ENCODE assay signal across 8 cellular contexts in genomic region chr19:13847033-13847899, GRCh38. TPM values are rescaled to one million over a fixed set of nuclear protein-coding genes. Genes with fewer than 3 reads are reported as not detected.
DNase-seq lines count a peak whose midpoint lies in the region; ATAC-seq and TF ChIP-seq lines count a peak whose summit lies in the region.

No MANE protein-coding gene starts in this region.

- CTCF ChIA-PET in AG04450 (lab: Charles Lee) = interaction anchor here (0.7 to 1.1 kb wide), 3 partner anchors 15 to 472 kb away, joined by 4 to 8 read pairs (median 5); no protein-coding TSS in a partner anchor
- CTCF ChIA-PET in activated CD4-positive, alpha-beta memory T cell treated with anti-CD3 and anti-CD28 coated beads for 36 hours (lab: Charles Lee) = interaction anchor here (0.6 to 4.6 kb wide), 8 partner anchors 8 to 560 kb away, joined by 3 to 39 read pairs (median 4); partner anchors contain the start of gene ASF1B

- H3K4me1 ChIP-seq in lung (ENCODE audit: control insufficient read depth in 2 of 2, insufficient read depth in 2 of 2, low read length in 2 of 2) = peaks cover 4 to 33% of the 10 kb centered on the region in 2 donors

- H3K27me3 Mint-ChIP-seq in activated CD4-positive, alpha-beta memory T cell treated with anti-CD3 and anti-CD28 coated beads for 36 hours = no peaks in the 10 kb centered on the region

- peak; percentile 82 for DNase-seq in AG04450 (ENCODE audit: low read depth, low spot score)
- DNase-seq in NCI-H748 treated with DMSO at 0.1 percent for 48 hours (lab: John Stamatoyannopoulos, UW) = peak; percentile 55
- DNase-seq in activated CD4-positive, alpha-beta memory T cell treated with anti-CD3 and anti-CD28 coated beads for 36 hours = peak; percentile 94
- DNase-seq in ecto neural progenitor cell (ENCODE audit: low spot score) = peak; percentile 96
- DNase-seq in lung (ENCODE audit: low spot score) = peak; percentile 89
- peak; percentile 70 to 87 (median 76) for DNase-seq in stimulated activated CD4-positive, alpha-beta T cell treated with anti-CD3 and anti-CD28 coated beads, TNF-alpha, amount 100 ng/mL, for 24 hours (ENCODE audit: low read depth in 3 of 3)

- H3K36me3 Mint-ChIP-seq in activated CD4-positive, alpha-beta memory T cell treated with anti-CD3 and anti-CD28 coated beads for 36 hours = no peaks in the 10 kb centered on the region

- H3K36me3 ChIP-seq in lung (ENCODE audit: control insufficient read depth in 2 of 2, insufficient read depth in 2 of 2, low read length in 2 of 2) = no peaks in the 10 kb centered on the region

- intact Hi-C loops in activated CD4-positive, alpha-beta memory T cell treated with anti-CD3 and anti-CD28 coated beads for 36 hours (cut with micrococcal nuclease) = loop anchor here (1.0 to 10.0 kb wide), 4 partner anchors 8 to 1055 kb away; partner anchors contain the start of genes JUNB and TECR

- peak overlapping the region; percentile 97 for H3K27ac Mint-ChIP-seq in activated CD4-positive, alpha-beta memory T cell treated with anti-CD3 and anti-CD28 coated beads for 36 hours

- no peaks in the 10 kb centered on the region for H3K9me3 Mint-ChIP-seq in activated CD4-positive, alpha-beta memory T cell treated with anti-CD3 and anti-CD28 coated beads for 36 hours

- H3K9me3 ChIP-seq in AG04450 (ENCODE audit: control insufficient read depth, insufficient read depth, low read length) (no peaks in the 10 kb centered on the region), lung (ENCODE audit: control insufficient read depth in 2 of 2, insufficient read depth in 1 of 2, low read length in 1 of 2) (no peaks in the 10 kb centered on the region)

- H3K27ac ChIP-seq in AG04450 (ENCODE audit: low read depth, low read length) (peak overlapping the region; percentile 100), lung (ENCODE audit: low read depth in 1 of 2, low read length in 1 of 2) (peak overlapping the region; percentile 100)

- H3K27me3 ChIP-seq in AG04450 (ENCODE audit: control insufficient read depth, insufficient read depth, low read length) = no peaks in the 10 kb centered on the region
- H3K27me3 ChIP-seq in lung (ENCODE audit: control insufficient read depth, insufficient read depth) = no peaks in the 10 kb centered on the region

- H3K4me1 Mint-ChIP-seq in activated CD4-positive, alpha-beta memory T cell treated with anti-CD3 and anti-CD28 coated beads for 36 hours (ENCODE audit: low read depth) = peaks cover 57% of the 10 kb centered on the region

- ATAC-seq in GM18873 (IDR thresholded peaks at IDR 0.05; ENCODE audit: low FRiP score, unreplicated experiment) (peak; percentile 12), HG03354 (IDR thresholded peaks at IDR 0.05; ENCODE audit: poor library complexity, severe bottlenecking, unreplicated experiment) (peak; percentile 32), lung (ENCODE audit: insufficient read depth, low FRiP score) (peak; percentile 49)

- 1% methylated on average over 42 to 46 of the region's 46 CpGs for WGBS in lung, 2 donors

- H3K4me3 ChIP-seq in AG04450 (ENCODE audit: low read depth, low read length) = peak overlapping the region; percentile 58
- H3K4me3 ChIP-seq in lung = peak overlapping the region; percentile 38

- POLR2A ChIA-PET in AG04450 (lab: Yijun Ruan, JAX) = interaction anchor here (1.0 to 3.0 kb wide), 5 partner anchors 8 to 18 kb away, joined by 3 to 8 read pairs (median 7); no protein-coding TSS in a partner anchor
- POLR2A ChIA-PET in activated CD4-positive, alpha-beta memory T cell treated with anti-CD3 and anti-CD28 coated beads for 36 hours (lab: Charles Lee) = interaction anchor here (0.6 to 6.6 kb wide), 18 partner anchors 9 to 1056 kb away, joined by 3 to 80 read pairs (median 4); partner anchors contain the start of genes ADGRE5, C19orf53, JUNB and MRI1

- peak overlapping the region; percentile 78 for H3K4me3 Mint-ChIP-seq in activated CD4-positive, alpha-beta memory T cell treated with anti-CD3 and anti-CD28 coated beads for 36 hours

- no peak for TF ChIP-seq CTCF in AG04450 (IDR thresholded peaks at IDR 0.05; ENCODE audit: low read depth, low read length)
- TF ChIP-seq CTCF in lung (IDR thresholded peaks at IDR 0.05; ENCODE audit: control extremely low read depth, extremely low read depth) = peak; percentile 26

RNA-seq across cellular contexts. Expression of gene NANOS3, which starts 29.7 kb away (rescaled TPM):
- polyA plus RNA-seq in AG04450 (2011; rRNA removed) (0.36 and 0.37 TPM in 2 replicates), lung (under 1 TPM; 0.81 to 0.82 TPM)
- polyA minus RNA-seq in AG04450 (2011; rRNA and poly(A)+ RNA removed) = not detected in 2 replicates
- 1 to 10 TPM; 1.1 to 2.7 TPM for total RNA-seq in activated CD4-positive, alpha-beta memory T cell treated with anti-CD3 and anti-CD28 coated beads for 36 hours
- 1 to 10 TPM in 1 of 2 donors, not detected in 1; 1.5 TPM for total RNA-seq in lung

RNA-seq across cellular contexts. Expression of gene ZSWIM4, which starts 52.0 kb away (rescaled TPM):
- polyA plus RNA-seq in AG04450 (2011; rRNA removed) (2.3 and 3.4 TPM in 2 replicates), lung (10 to 100 TPM in 1 of 2 donors, 1 to 10 TPM in 1; 3.7 to 10.0 TPM)
- polyA minus RNA-seq in AG04450 (2011; rRNA and poly(A)+ RNA removed) = 3.6 and 5.0 TPM in 2 replicates
- 10 to 100 TPM in 1 of 2 experiments, 1 to 10 TPM in 1; 9.2 to 10.2 TPM for total RNA-seq in activated CD4-positive, alpha-beta memory T cell treated with anti-CD3 and anti-CD28 coated beads for 36 hours
- 10 to 100 TPM in 1 of 2 donors, 1 to 10 TPM in 1; 7.6 to 10.5 TPM for total RNA-seq in lung

RNA-seq across cellular contexts. Expression of gene BRME1, which starts 58.7 kb away (rescaled TPM):
- polyA plus RNA-seq in AG04450 (2011; rRNA removed) = 0.12 and 0.17 TPM in 2 replicates
- polyA minus RNA-seq in AG04450 (2011; rRNA and poly(A)+ RNA removed) = 0.43 TPM in 1 of 2 replicates, not detected in the other
- total RNA-seq in activated CD4-positive, alpha-beta memory T cell treated with anti-CD3 and anti-CD28 coated beads for 36 hours = 1 to 10 TPM; 7.7 to 9.0 TPM
- total RNA-seq in lung = 1 to 10 TPM; 2.9 to 3.0 TPM
- polyA plus RNA-seq in lung = 1 to 10 TPM; 1.3 to 3.2 TPM

RNA-seq across cellular contexts. Expression of gene CC2D1A, which starts 58.7 kb away (rescaled TPM):
- polyA plus RNA-seq in AG04450 (2011; rRNA removed) = 5.1 and 6.7 TPM in 2 replicates
- polyA minus RNA-seq in AG04450 (2011; rRNA and poly(A)+ RNA removed) = 7.0 and 13.7 TPM in 2 replicates
- 10 to 100 TPM; 25.8 to 31.0 TPM for total RNA-seq in activated CD4-positive, alpha-beta memory T cell treated with anti-CD3 and anti-CD28 coated beads for 36 hours
- total RNA-seq in lung = 10 to 100 TPM; 19.9 to 39.5 TPM
- 10 to 100 TPM; 19.3 to 38.9 TPM for polyA plus RNA-seq in lung

Comparison
In these comparisons a context has a peak if more than half of its experiments do, and no peak if none do; other contexts are left out.
1. Peak in every context shown above with its lines: DNase-seq, ATAC-seq, H3K4me3 ChIP-seq and H3K27ac ChIP-seq.